Comparison of ENCODE assay signal across 8 cellular contexts in the genomic region with DNA sequence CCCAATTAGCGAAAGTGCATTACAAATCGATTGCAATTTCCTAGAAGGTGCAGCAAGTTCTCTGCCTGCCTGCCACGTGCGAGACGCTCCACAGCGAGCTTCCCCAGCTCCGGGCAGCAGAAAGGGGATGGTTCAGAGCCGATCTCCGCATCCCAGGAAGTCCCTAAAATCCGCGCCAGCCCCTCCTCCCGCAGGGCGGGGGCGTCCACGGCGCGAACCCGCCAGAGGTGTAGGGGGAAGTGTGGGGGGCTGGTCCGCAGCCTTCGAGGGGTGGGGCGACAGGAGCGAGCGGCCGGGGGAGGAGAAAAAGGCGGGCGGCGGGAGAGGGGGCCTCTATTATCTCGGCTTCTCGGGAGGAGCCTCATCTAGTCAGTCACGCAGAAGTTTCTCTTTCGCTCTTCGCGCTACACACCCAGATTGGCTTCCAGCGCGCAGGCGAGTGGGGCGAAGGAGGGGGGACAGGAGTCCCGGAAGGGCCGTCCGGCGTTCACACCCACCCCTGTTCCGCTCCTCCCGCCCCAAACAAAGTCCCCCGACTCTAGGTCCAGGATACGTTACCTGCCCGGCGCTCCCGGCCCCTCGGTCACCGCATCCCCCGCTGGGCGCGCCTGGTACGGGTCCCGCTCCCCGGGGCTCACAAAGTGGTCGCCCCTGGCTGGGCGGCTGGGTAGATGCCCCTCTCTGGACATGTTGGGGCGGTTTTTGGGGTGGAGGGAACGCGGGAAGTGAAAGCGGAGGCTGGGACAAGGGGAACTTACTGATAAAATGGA. TPM values are rescaled to one million over a fixed set of nuclear protein-coding genes. Genes with fewer than 3 reads are reported as not detected.
A peak's percentile ranks its signal among the peaks of the same experiment; 100 is the strongest.
DNase-seq lines count a peak whose midpoint lies in the region; TF ChIP-seq lines count a peak whose summit lies in the region.

No MANE protein-coding gene starts in this region.

- TF ChIP-seq CTCF in fibroblast of villous mesenchyme (IDR thresholded peaks at IDR 0.05; ENCODE audit: insufficient read depth, low read depth, low read length) (no peak), neural progenitor cell (IDR thresholded peaks at IDR 0.05) (no peak)

- peaks cover 11% of the 10 kb centered on the region for H3K4me1 ChIP-seq in neural progenitor cell
- H3K4me1 ChIP-seq in subcutaneous abdominal adipose tissue (ENCODE audit: control insufficient read depth in 5 of 5, insufficient read depth in 5 of 5, low read length in 5 of 5), result peaks cover 3 to 18% (median 11%) of the 10 kb centered on the region in 5 donors

- H3K27ac ChIP-seq in neural progenitor cell (peak overlapping the region; percentile 93), subcutaneous abdominal adipose tissue (ENCODE audit: low read depth, low read length) (peak overlapping the region; percentile 99)

- H3K9me3 ChIP-seq in neural progenitor cell (ENCODE audit: low read depth) (no peaks in the 10 kb centered on the region), subcutaneous abdominal adipose tissue (ENCODE audit: control insufficient read depth in 5 of 5, low read length in 5 of 5) (no peaks in the 10 kb centered on the region)

- H3K36me3 Mint-ChIP-seq in neural progenitor cell, result no peaks in the 10 kb centered on the region

- H3K79me2 ChIP-seq in neural progenitor cell (ENCODE audit: low read depth), result peaks cover 5% of the 10 kb centered on the region

- H3K4me3 Mint-ChIP-seq in neural progenitor cell, result peak overlapping the region; percentile 89

- H3K4me1 Mint-ChIP-seq in neural progenitor cell, result peaks cover 38% of the 10 kb centered on the region

- no peaks in the 10 kb centered on the region for H3K9me3 Mint-ChIP-seq in neural progenitor cell

- H3K4me3 ChIP-seq in fibroblast of villous mesenchyme (ENCODE audit: low read depth, low read length), result peak overlapping the region; percentile 96
- peak overlapping the region; percentile 90 for H3K4me3 ChIP-seq in neural progenitor cell
- H3K4me3 ChIP-seq in subcutaneous abdominal adipose tissue (ENCODE audit: low read depth in 1 of 5, low read length in 5 of 5), result peak overlapping the region; percentile 60 to 91 (median 84)

- peak overlapping the region; percentile 86 for H3K9ac ChIP-seq in neural progenitor cell
- H3K9ac ChIP-seq in subcutaneous abdominal adipose tissue (ENCODE audit: low read length in 5 of 5), result peak overlapping the region; percentile 60 to 99 (median 95)

- H3K27ac Mint-ChIP-seq in neural progenitor cell, result peak overlapping the region; percentile 48

- peaks cover 22% of the 10 kb centered on the region for H3K27me3 ChIP-seq in neural progenitor cell
- no peaks in the 10 kb centered on the region for H3K27me3 ChIP-seq in subcutaneous abdominal adipose tissue (ENCODE audit: control insufficient read depth in 5 of 5, insufficient read depth in 4 of 5, low read length in 5 of 5)

- peak overlapping the region; percentile 32 for H2AFZ ChIP-seq in neural progenitor cell (replicated peaks)

- H4K20me1 ChIP-seq in neural progenitor cell (ENCODE audit: low read depth), result no peaks in the 10 kb centered on the region

- H3K36me3 ChIP-seq in neural progenitor cell (no peaks in the 10 kb centered on the region), subcutaneous abdominal adipose tissue (ENCODE audit: control insufficient read depth in 5 of 5, insufficient read depth in 5 of 5, low read length in 5 of 5) (no peaks in the 10 kb centered on the region)

- H3F3A ChIP-seq in neural progenitor cell (ENCODE audit: low read depth), result peaks cover 20% of the 10 kb centered on the region

- peak overlapping the region; percentile 85 for H3K4me2 ChIP-seq in neural progenitor cell

- DNase-seq in ELF-1 (ENCODE audit: low read depth, low spot score) (peak; percentile 63), H4 (ENCODE audit: low spot score) (peak; percentile 96), LHCN-M2 (ENCODE audit: low read depth) (peak; percentile 93), SHP77 (lab: John Stamatoyannopoulos, UW) (peak; percentile 76 to 83), activated gamma-delta T cell (lab: John Stamatoyannopoulos, UW) (peak; percentile 77), fibroblast of villous mesenchyme (ENCODE audit: low read depth) (peak; percentile 96), neural progenitor cell (ENCODE audit: low spot score) (peak; percentile 85)

- H3K27me3 Mint-ChIP-seq in neural progenitor cell (ENCODE audit: insufficient read depth, low read depth), result peaks cover 12% of the 10 kb centered on the region

RNA-seq across cellular contexts. Expression of a gene that starts 9.1 kb away (rescaled TPM):
- total RNA-seq in H4 (2014; rRNA removed; shearing (Covaris generic)), result 0.70 TPM in 1 of 2 replicates, not detected in the other
- total RNA-seq in LHCN-M2 (2014; rRNA removed) (0.13 and 0.40 TPM in 2 replicates), fibroblast of villous mesenchyme (0.32 TPM in 1 of 2 replicates, not detected in the other), neural progenitor cell (ENCODE audit: low replicate concordance) (0.37 and 0.56 TPM in 2 replicates)
- 0.26 TPM for polyA plus RNA-seq in LHCN-M2 (2012)

Comparison
In these comparisons a context has a peak if more than half of its experiments do, and no peak if none do; other contexts are left out.
1. Peak in every context shown above with its lines: DNase-seq, H3K4me3 ChIP-seq and H3K27ac ChIP-seq.